18 cellular contexts compared by ENCODE assay signal in the genomic region with DNA sequence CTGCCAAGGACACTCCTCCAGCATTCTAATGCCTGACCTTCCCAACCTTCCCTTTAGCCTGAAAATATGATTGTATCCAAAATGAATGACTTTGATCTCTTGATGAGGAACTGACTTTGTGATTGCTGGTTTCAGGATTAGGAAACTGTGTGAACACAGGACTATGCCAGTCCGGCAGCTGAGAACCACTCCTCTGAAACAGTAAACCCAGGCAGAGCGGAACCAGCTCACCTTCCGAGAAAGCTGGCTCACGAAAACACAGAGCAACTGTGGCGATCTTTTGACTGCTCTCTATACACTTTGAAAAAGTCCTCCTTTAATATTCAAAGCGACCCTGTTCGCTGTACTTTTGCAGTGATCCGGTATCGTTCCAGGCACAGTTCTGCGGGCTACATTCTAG.
DNase-seq lines count a peak whose midpoint lies in the region; ATAC-seq and TF ChIP-seq lines count a peak whose summit lies in the region.
"Had no signal": no experiment of that assay in that cellular context is flagged by ENCODE, and none has a peak within 500 bp of the region (broad histone marks: within the 10 kb centered on the region; RNA-seq: fewer than 3 reads in every experiment).

No MANE protein-coding gene starts in this region.

- intact Hi-C loops in right lobe of liver (cut with DNase I): no loop called here

- H3K4me3 ChIP-seq in ACC112 (ENCODE audit: low read depth, low read length) (no peak overlapping the region), SK-N-MC (peak overlapping the region; percentile 73), right lobe of liver (peak overlapping the region in 1 of 3 donors; percentile 19)
- H3K4me3 ChIP-seq: A549, K562, Peyer's patch had no signal

- peaks cover 17% of the 10 kb centered on the region for H3K4me1 ChIP-seq in ACC112 (ENCODE audit: control insufficient read depth, insufficient read depth, low read length, unreplicated experiment)
- peaks cover 0 to 39% (median 11%) of the 10 kb centered on the region in 4 donors for H3K4me1 ChIP-seq in right lobe of liver
- H3K4me1 ChIP-seq: A549, Peyer's patch had no signal

- CTCF ChIA-PET in RWPE1 (lab: Yijun Ruan, JAX): interaction anchor here (0.7 kb wide), 1 partner anchor 439 kb away, joined by 3 read pairs; no protein-coding TSS in a partner anchor

- no peak overlapping the region for H3K9ac ChIP-seq in SK-N-MC (ENCODE audit: insufficient read length)

- WGBS in right lobe of liver (ENCODE audit: insufficient coverage, low coverage, low lambda C conversion rate, missing lambda C conversion rate): 88% methylated on average over 6 of the region's 10 CpGs

- no peak for TF ChIP-seq POLR2A in right lobe of liver (IDR thresholded peaks at IDR 0.05)

- ATAC-seq in right lobe of liver: peak; percentile 7 to 36 (median 13)
- ATAC-seq: A549, K562, Right ventricle myocardium inferior had no signal

- H3K9me3 ChIP-seq in SK-N-MC (ENCODE audit: low read depth, low read length) (no peaks in the 10 kb centered on the region), right lobe of liver (no peaks in the 10 kb centered on the region)
- H3K9me3 ChIP-seq: A549, Peyer's patch had no signal

- H3K36me3 ChIP-seq in ACC112 (ENCODE audit: insufficient read depth, low read length): no peaks in the 10 kb centered on the region
- H3K36me3 ChIP-seq in SK-N-MC (ENCODE audit: insufficient read depth, low read length): no peaks in the 10 kb centered on the region
- H3K36me3 ChIP-seq in right lobe of liver: no peaks in the 10 kb centered on the region
- H3K36me3 ChIP-seq: Peyer's patch had no signal

- peak overlapping the region; percentile 91 for H2AFZ ChIP-seq in ACC112 (ENCODE audit: low read length, unreplicated experiment)

- H3K27me3 ChIP-seq in ACC112 (ENCODE audit: insufficient read depth, low read length): no peaks in the 10 kb centered on the region
- no peaks in the 10 kb centered on the region for H3K27me3 ChIP-seq in right lobe of liver
- H3K27me3 ChIP-seq: Peyer's patch had no signal

- DNase-seq in DMS79 treated with DMSO at 0.1 percent for 48 hours (lab: John Stamatoyannopoulos, UW): peak; percentile 95
- no peak for DNase-seq in SK-N-MC (ENCODE audit: low read depth, low spot score)
- DNase-seq in right lobe of liver: no peak
- no peak for DNase-seq in NCI-H2171 treated with DMSO at 0.1 percent for 48 hours (lab: John Stamatoyannopoulos, UW)
- no peak for DNase-seq in GOT3 (lab: John Stamatoyannopoulos, UW)
- no peak for DNase-seq in RWPE1 (ENCODE audit: low spot score)
- DNase-seq: DND-41, NCI-H1694, NCI-H2081 treated with DMSO at 0.1 percent for 48 hours, NCI-H2227 treated with DMSO at 0.1 percent for 48 hours, NCI-H526, Peyer's patch, SW 1271 had no signal

- no peaks in the 10 kb centered on the region for H3K79me2 ChIP-seq in ACC112 (ENCODE audit: control insufficient read depth, insufficient read depth, low read length, unreplicated experiment)

- POLR2A ChIA-PET in RWPE1 (lab: Yijun Ruan, JAX; ENCODE audit: low non-redundant PET): no interaction called here

- H3K27ac ChIP-seq in ACC112 (ENCODE audit: low read depth, low read length): no peak overlapping the region
- no peak overlapping the region for H3K27ac ChIP-seq in SK-N-MC
- peak overlapping the region in 2 of 3 donors; percentile 29 to 80 for H3K27ac ChIP-seq in right lobe of liver
- no peak overlapping the region for H3K27ac ChIP-seq in RWPE1
- H3K27ac ChIP-seq: A549, C4-2B, Peyer's patch had no signal

- no peak for TF ChIP-seq CTCF in right lobe of liver (IDR thresholded peaks at IDR 0.05)
- TF ChIP-seq CTCF in RWPE1 (conservative IDR thresholded peaks at IDR 0.05; ENCODE audit: low read depth): no peak

Comparison
In these comparisons a context has a peak if more than half of its experiments do, and no peak if none do; other contexts are left out.
1. H3K27ac ChIP-seq: peak in right lobe of liver (2 of 3); none in ACC112 (single experiment), SK-N-MC (single experiment) and RWPE1 (single experiment).